Comparison of ENCODE assay signal across 1 cellular context in the genomic region with DNA sequence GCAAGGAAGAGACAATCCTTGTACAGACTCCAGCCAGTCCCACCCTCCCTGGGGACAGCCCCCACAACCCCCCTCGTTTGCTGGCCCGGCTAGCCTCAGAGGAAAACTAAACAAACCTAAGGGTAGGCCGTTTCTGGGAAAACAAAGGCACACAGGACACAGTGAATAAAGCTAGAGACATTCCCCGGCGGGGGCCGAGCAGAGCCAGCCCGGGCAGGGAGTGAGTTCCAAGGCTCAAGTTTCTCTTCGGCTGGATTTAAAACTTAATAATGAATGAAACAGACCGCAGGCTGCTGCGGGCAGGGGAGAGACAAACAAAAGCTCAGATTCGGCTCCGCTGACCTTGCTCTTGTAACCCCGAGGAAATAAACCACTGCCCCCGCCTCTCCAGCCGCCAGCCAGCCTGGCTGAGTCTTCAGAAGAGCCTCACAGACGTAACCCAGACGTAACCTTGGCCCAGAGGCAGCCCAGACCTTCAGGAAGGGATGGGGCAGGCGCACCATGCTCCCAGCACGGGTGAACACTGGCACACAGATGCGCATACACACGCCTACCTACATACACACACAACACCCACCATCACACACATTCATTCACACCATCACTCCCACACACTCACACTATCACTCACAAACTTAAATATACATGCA.
TF ChIP-seq lines count a peak whose summit lies in the region.

No MANE protein-coding gene starts in this region.

TF ChIP-seq in GM23338, 12 proteins besides CTCF, POLR2A, EP300 and RAD21 (continued from another document):
- TF ChIP-seq ZNF462 (CRISPR knock-in tag; IDR thresholded peaks at IDR 0.05) (no peak), JUNB (IDR thresholded peaks at IDR 0.05; ENCODE audit: unreplicated experiment) (no peak), NANOG (IDR thresholded peaks at IDR 0.05; ENCODE audit: borderline replicate concordance) (no peak), EZH2phosphoT487 (IDR thresholded peaks at IDR 0.05; ENCODE audit: unreplicated experiment) (no peak), CREB1 (CRISPR knock-in tag; IDR thresholded peaks at IDR 0.05; ENCODE audit: low read depth) (no peak), ETS1 (IDR thresholded peaks at IDR 0.05) (no peak), POLR2AphosphoS5 (IDR thresholded peaks at IDR 0.05; ENCODE audit: low read depth) (no peak), ZNF331 (CRISPR knock-in tag; IDR thresholded peaks at IDR 0.05; ENCODE audit: low read depth) (no peak)
- TF ChIP-seq, protein P1, sequence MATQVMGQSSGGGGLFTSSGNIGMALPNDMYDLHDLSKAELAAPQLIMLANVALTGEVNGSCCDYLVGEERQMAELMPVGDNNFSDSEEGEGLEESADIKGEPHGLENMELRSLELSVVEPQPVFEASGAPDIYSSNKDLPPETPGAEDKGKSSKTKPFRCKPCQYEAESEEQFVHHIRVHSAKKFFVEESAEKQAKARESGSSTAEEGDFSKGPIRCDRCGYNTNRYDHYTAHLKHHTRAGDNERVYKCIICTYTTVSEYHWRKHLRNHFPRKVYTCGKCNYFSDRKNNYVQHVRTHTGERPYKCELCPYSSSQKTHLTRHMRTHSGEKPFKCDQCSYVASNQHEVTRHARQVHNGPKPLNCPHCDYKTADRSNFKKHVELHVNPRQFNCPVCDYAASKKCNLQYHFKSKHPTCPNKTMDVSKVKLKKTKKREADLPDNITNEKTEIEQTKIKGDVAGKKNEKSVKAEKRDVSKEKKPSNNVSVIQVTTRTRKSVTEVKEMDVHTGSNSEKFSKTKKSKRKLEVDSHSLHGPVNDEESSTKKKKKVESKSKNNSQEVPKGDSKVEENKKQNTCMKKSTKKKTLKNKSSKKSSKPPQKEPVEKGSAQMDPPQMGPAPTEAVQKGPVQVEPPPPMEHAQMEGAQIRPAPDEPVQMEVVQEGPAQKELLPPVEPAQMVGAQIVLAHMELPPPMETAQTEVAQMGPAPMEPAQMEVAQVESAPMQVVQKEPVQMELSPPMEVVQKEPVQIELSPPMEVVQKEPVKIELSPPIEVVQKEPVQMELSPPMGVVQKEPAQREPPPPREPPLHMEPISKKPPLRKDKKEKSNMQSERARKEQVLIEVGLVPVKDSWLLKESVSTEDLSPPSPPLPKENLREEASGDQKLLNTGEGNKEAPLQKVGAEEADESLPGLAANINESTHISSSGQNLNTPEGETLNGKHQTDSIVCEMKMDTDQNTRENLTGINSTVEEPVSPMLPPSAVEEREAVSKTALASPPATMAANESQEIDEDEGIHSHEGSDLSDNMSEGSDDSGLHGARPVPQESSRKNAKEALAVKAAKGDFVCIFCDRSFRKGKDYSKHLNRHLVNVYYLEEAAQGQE (IDR thresholded peaks at IDR 0.05; ENCODE audit: unreplicated experiment), result no peak
